ENCODE assay signal across 24 cellular contexts in the genomic region with DNA sequence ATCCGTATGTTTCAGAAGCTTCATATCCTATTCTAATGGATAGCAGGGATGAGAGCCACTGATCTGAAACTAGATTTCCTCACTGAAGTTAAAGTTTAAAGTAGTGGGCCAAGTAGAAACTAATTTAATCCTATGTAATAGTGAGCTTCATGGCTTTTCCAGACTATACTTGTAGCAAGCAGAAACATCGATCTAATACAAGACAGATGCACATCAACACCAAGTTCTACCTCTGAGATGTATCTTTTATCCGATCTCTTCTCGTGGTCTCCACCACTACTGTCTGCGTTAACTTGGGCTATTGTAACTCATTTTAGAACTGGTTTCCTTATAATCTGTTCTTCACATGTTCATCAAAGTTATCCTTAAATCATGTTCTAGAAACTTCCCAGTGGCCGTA. TPM values are rescaled to one million over a fixed set of nuclear protein-coding genes. Genes with fewer than 3 reads are reported as not detected.
A peak's percentile ranks its signal among the peaks of the same experiment; 100 is the strongest.
DNase-seq lines count a peak whose midpoint lies in the region; ATAC-seq, FAIRE-seq and TF ChIP-seq lines count a peak whose summit lies in the region.
"Had no signal": no experiment of that assay in that cellular context is flagged by ENCODE, and none has a peak within 500 bp of the region (broad histone marks: within the 10 kb centered on the region; RNA-seq: fewer than 3 reads in every experiment).

No MANE protein-coding gene starts in this region.

- peak overlapping the region; percentile 43 for H3K4me3 Mint-ChIP-seq in CD4-positive, alpha-beta T cell
- no peak overlapping the region for H3K4me3 Mint-ChIP-seq in activated naive CD8-positive, alpha-beta T cell treated with anti-CD3 and anti-CD28 coated beads for 36 hours
- H3K4me3 Mint-ChIP-seq in natural killer cell: no peak overlapping the region
- H3K4me3 Mint-ChIP-seq: stimulated activated memory B cell treated with anti-CD40 and anti-IgM and Interleukin-4, amounts not matched to agents 10 μg/mL and 1 μg/mL and 100 μg/mL, for 72 hours had no signal

- no peak for TF ChIP-seq EP300 in gastroesophageal sphincter (IDR thresholded peaks at IDR 0.05)

- H3K4me1 ChIP-seq in gastroesophageal sphincter: peaks cover 4 to 48% (median 6%) of the 10 kb centered on the region in 3 donors
- H3K4me1 ChIP-seq: Caco-2 had no signal

- peaks cover 0 to 17% of the 10 kb centered on the region in 2 donors for H3K36me3 ChIP-seq in gastroesophageal sphincter

- H3K9me3 ChIP-seq in CD4-positive, alpha-beta T cell (ENCODE audit: control insufficient read depth, low read length): no peaks in the 10 kb centered on the region
- no peaks in the 10 kb centered on the region for H3K9me3 ChIP-seq in gastroesophageal sphincter
- H3K9me3 ChIP-seq: Caco-2, esophagus muscularis mucosa, thyroid gland had no signal

- CTCF ChIA-PET in CD4-positive, alpha-beta T cell (lab: Charles Lee): interaction anchor here (3.1 to 4.7 kb wide), 2 partner anchors 8 to 49 kb away, joined by 6 to 18 read pairs; no protein-coding TSS in a partner anchor

- no peaks in the 10 kb centered on the region for H3K27me3 Mint-ChIP-seq in CD4-positive, alpha-beta T cell
- no peaks in the 10 kb centered on the region for H3K27me3 Mint-ChIP-seq in activated naive CD8-positive, alpha-beta T cell treated with anti-CD3 and anti-CD28 coated beads for 36 hours
- no peaks in the 10 kb centered on the region for H3K27me3 Mint-ChIP-seq in natural killer cell (ENCODE audit: low read depth in 2 of 2)
- H3K27me3 Mint-ChIP-seq: stimulated activated memory B cell treated with anti-CD40 and anti-IgM and Interleukin-4, amounts not matched to agents 10 μg/mL and 1 μg/mL and 100 μg/mL, for 72 hours had no signal

- FAIRE-seq in H54 (lab: Jason Lieb, UNC): peak; percentile 52
- FAIRE-seq: frontal cortex, islet of Langerhans, small intestine had no signal

- POLR2A ChIA-PET in CD4-positive, alpha-beta T cell (lab: Charles Lee): interaction anchor here (4.1 to 6.9 kb wide), 3 partner anchors 50 to 255 kb away, joined by 35 to 575 read pairs (median 75); partner anchors contain the start of genes BIVM, POGLUT2, TEX30 and TPP2

- H3K4me1 Mint-ChIP-seq in CD4-positive, alpha-beta T cell (ENCODE audit: low read depth): peaks cover 69% of the 10 kb centered on the region
- H3K4me1 Mint-ChIP-seq in activated naive CD8-positive, alpha-beta T cell treated with anti-CD3 and anti-CD28 coated beads for 36 hours: peaks cover 44% of the 10 kb centered on the region
- peaks cover 45 to 54% of the 10 kb centered on the region in 2 donors for H3K4me1 Mint-ChIP-seq in natural killer cell

- 81 to 88% methylated on average over 6 of the region's 6 CpGs for WGBS in gastroesophageal sphincter (ENCODE audit: low coverage in 1 of 2), 2 donors

- TF ChIP-seq CTCF in CD4-positive, alpha-beta T cell (IDR thresholded peaks at IDR 0.05): no peak
- TF ChIP-seq CTCF in natural killer cell (IDR thresholded peaks at IDR 0.05): no peak
- TF ChIP-seq CTCF in gastroesophageal sphincter (IDR thresholded peaks at IDR 0.05): no peak

- H3K27ac ChIP-seq in CD4-positive, alpha-beta T cell (ENCODE audit: low read depth, low read length): no peak overlapping the region
- no peak overlapping the region for H3K27ac ChIP-seq in gastroesophageal sphincter
- H3K27ac ChIP-seq: brain microvascular endothelial cell, esophagus muscularis mucosa, thyroid gland, VCaP had no signal

- no peak for DNase-seq in CD4-positive, alpha-beta T cell
- DNase-seq in H54 (ENCODE audit: insufficient read length, low spot score) (no peak), natural killer cell (no peak)
- DNase-seq in activated naive CD8-positive, alpha-beta T cell treated with anti-CD3 and anti-CD28 coated beads for 36 hours: no peak
- DNase-seq: brain microvascular endothelial cell; Caco-2; DND-41; effector CD8-positive, alpha-beta T cell; GOT3; hypothalamus; NCI-H2081 treated with DMSO at 0.1 percent for 48 hours; small intestine; stimulated activated CD4-positive, alpha-beta T cell treated with anti-CD3 and anti-CD28 coated beads, Interleukin-2, amount 100 ng/mL, for 24 hours; thyroid gland had no signal

- no peak overlapping the region for H3K4me3 ChIP-seq in gastroesophageal sphincter
- H3K4me3 ChIP-seq: esophagus muscularis mucosa, thyroid gland had no signal

- no peak for ATAC-seq in CD4-positive, alpha-beta T cell (ENCODE audit: poor library complexity)
- no peak for ATAC-seq in natural killer cell
- ATAC-seq in GM18517 (IDR thresholded peaks at IDR 0.05; ENCODE audit: unreplicated experiment): no peak
- ATAC-seq in gastroesophageal sphincter: no peak
- ATAC-seq in GM19351 (IDR thresholded peaks at IDR 0.05; ENCODE audit: unreplicated experiment): no peak
- ATAC-seq: Panc1; stimulated activated memory B cell treated with anti-CD40 and anti-IgM and Interleukin-4, amounts not matched to agents 10 μg/mL and 1 μg/mL and 100 μg/mL, for 72 hours had no signal

- no peak for TF ChIP-seq POLR2A in H54 (IDR thresholded peaks at IDR 0.05; ENCODE audit: low read depth, low read length)
- no peak for TF ChIP-seq POLR2A in gastroesophageal sphincter (IDR thresholded peaks at IDR 0.05)

- H3K36me3 Mint-ChIP-seq in CD4-positive, alpha-beta T cell (ENCODE audit: low read depth): peaks cover 67% of the 10 kb centered on the region
- peaks cover 20% of the 10 kb centered on the region for H3K36me3 Mint-ChIP-seq in activated naive CD8-positive, alpha-beta T cell treated with anti-CD3 and anti-CD28 coated beads for 36 hours
- H3K36me3 Mint-ChIP-seq in natural killer cell: no peaks in the 10 kb centered on the region

- peak overlapping the region; percentile 77 for H3K27ac Mint-ChIP-seq in CD4-positive, alpha-beta T cell
- H3K27ac Mint-ChIP-seq in activated naive CD8-positive, alpha-beta T cell treated with anti-CD3 and anti-CD28 coated beads for 36 hours: peak overlapping the region; percentile 72
- H3K27ac Mint-ChIP-seq in natural killer cell: peak overlapping the region; percentile 71 to 96
- H3K27ac Mint-ChIP-seq: stimulated activated memory B cell treated with anti-CD40 and anti-IgM and Interleukin-4, amounts not matched to agents 10 μg/mL and 1 μg/mL and 100 μg/mL, for 72 hours had no signal

- no peaks in the 10 kb centered on the region for H3K9me3 Mint-ChIP-seq in CD4-positive, alpha-beta T cell
- no peaks in the 10 kb centered on the region for H3K9me3 Mint-ChIP-seq in activated naive CD8-positive, alpha-beta T cell treated with anti-CD3 and anti-CD28 coated beads for 36 hours
- no peaks in the 10 kb centered on the region for H3K9me3 Mint-ChIP-seq in natural killer cell
- H3K9me3 Mint-ChIP-seq: stimulated activated memory B cell treated with anti-CD40 and anti-IgM and Interleukin-4, amounts not matched to agents 10 μg/mL and 1 μg/mL and 100 μg/mL, for 72 hours had no signal

- H3K27me3 ChIP-seq in CD4-positive, alpha-beta T cell (ENCODE audit: control insufficient read depth, insufficient read depth, low read length): no peaks in the 10 kb centered on the region
- no peaks in the 10 kb centered on the region for H3K27me3 ChIP-seq in gastroesophageal sphincter
- H3K27me3 ChIP-seq: brain microvascular endothelial cell, esophagus muscularis mucosa, thyroid gland had no signal

- intact Hi-C loops in CD4-positive, alpha-beta T cell (cut with DNase I, micrococcal nuclease): loop anchor here in 1 of 2 experiments (5.0 kb wide), 4 partner anchors 122 to 457 kb away; no protein-coding TSS in a partner anchor
- intact Hi-C loops in natural killer cell (cut with micrococcal nuclease): no loop called here

RNA-seq across cellular contexts. Expression of gene ERCC5, which starts 3.1 kb away (rescaled TPM):
- total RNA-seq in CD4-positive, alpha-beta T cell: 100 to 1,000 TPM; 129 to 136 TPM
- 10 to 100 TPM; 67.4 to 67.5 TPM for total RNA-seq in activated naive CD8-positive, alpha-beta T cell treated with anti-CD3 and anti-CD28 coated beads for 36 hours
- total RNA-seq in natural killer cell (100 to 1,000 TPM; 110 to 127 (median 126) TPM), gastroesophageal sphincter (10 to 100 TPM; 57.5 to 75.6 (median 65.2) TPM)

RNA-seq across cellular contexts. Expression of gene BIVM, which starts 50.0 kb away (rescaled TPM):
- total RNA-seq in CD4-positive, alpha-beta T cell: 1 to 10 TPM; 3.4 to 4.3 TPM
- total RNA-seq in activated naive CD8-positive, alpha-beta T cell treated with anti-CD3 and anti-CD28 coated beads for 36 hours: 10 to 100 TPM; 12.9 to 13.5 TPM
- total RNA-seq in natural killer cell (10 to 100 TPM; 16.7 to 31.6 (median 21.2) TPM), gastroesophageal sphincter (10 to 100 TPM in 3 of 4 donors, 1 to 10 TPM in 1; 8.7 to 19.6 (median 15.8) TPM)

RNA-seq across cellular contexts. Expression of gene POGLUT2, which starts 50.2 kb away (rescaled TPM):
- not detected for total RNA-seq in CD4-positive, alpha-beta T cell
- total RNA-seq in activated naive CD8-positive, alpha-beta T cell treated with anti-CD3 and anti-CD28 coated beads for 36 hours: 1 to 10 TPM; 7.2 to 8.1 TPM
- total RNA-seq in natural killer cell (1 to 10 TPM in 1 of 3 donors, under 1 TPM in 2; 0.28 to 5.1 (median 0.53) TPM), gastroesophageal sphincter (10 to 100 TPM in 1 of 4 donors, 1 to 10 TPM in 3; 3.5 to 17.9 (median 6.9) TPM)
- total RNA-seq: mononuclear cell had no signal
